17 cellular contexts compared by ENCODE assay signal in the genomic region with DNA sequence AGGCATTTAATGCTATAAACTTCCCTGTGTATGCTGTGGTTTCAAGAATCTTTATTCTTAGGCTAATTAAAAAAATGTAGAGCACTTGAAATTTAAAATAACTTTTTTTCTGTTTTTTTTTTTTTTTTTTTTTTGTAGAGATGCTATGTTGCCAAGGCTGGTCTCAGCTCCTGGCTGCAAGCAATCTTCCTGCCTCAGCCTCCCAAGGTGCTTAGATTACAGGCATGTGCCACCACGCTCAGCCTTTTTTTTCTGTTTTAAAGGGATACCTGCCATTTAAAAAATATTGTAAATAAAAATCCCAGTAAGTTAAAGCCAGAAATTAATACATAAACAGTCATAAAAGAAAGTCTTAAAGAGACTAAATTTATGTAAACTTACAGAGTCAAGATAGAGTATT.
"Had no signal": no experiment of that assay in that cellular context is flagged by ENCODE, and none has a peak within 500 bp of the region (broad histone marks: within the 10 kb centered on the region; RNA-seq: fewer than 3 reads in every experiment).

No MANE protein-coding gene starts in this region.

- H3K27ac Mint-ChIP-seq: naive B cell had no signal

- DNase-seq: activated naive CD4-positive, alpha-beta T cell treated with Interleukin-2 at 50 U/mL for 16 hours; amygdala; body of pancreas; caudate nucleus; colonic mucosa; islet precursor cell; naive B cell; nucleus accumbens; posterior cingulate gyrus; small intestine; stimulated activated naive CD8-positive, alpha-beta T cell treated with anti-CD3 and anti-CD28 coated beads, Interleukin-15, Interleukin-2, amounts not matched to agents 100 U/mL and 50 U/mL, for 24 hours; T-helper 9 cell; upper lobe of right lung had no signal

- ATAC-seq: activated CD4-positive, CD25-positive, alpha-beta regulatory T cell treated with anti-CD3 and anti-CD28 coated beads, Interleukin-2, amount 50 U/mL, for 24 hours; body of pancreas; stimulated activated naive CD8-positive, alpha-beta T cell treated with anti-CD3 and anti-CD28 coated beads, Interleukin-15, Interleukin-2, amounts not matched to agents 100 U/mL and 50 U/mL, for 24 hours; upper lobe of right lung had no signal

- H3K27me3 Mint-ChIP-seq: naive B cell had no signal

- H3K9me3 ChIP-seq: body of pancreas, colonic mucosa, esophagus muscularis mucosa, right atrium auricular region, upper lobe of right lung had no signal

- H3K36me3 ChIP-seq: colonic mucosa had no signal

- H3K4me1 ChIP-seq: body of pancreas, colonic mucosa, esophagus muscularis mucosa, right atrium auricular region had no signal

- H3K27ac ChIP-seq: body of pancreas, colonic mucosa, esophagus muscularis mucosa, right atrium auricular region, upper lobe of right lung had no signal

- H3K27me3 ChIP-seq: body of pancreas, colonic mucosa, esophagus muscularis mucosa, hepatocyte, right atrium auricular region, upper lobe of right lung had no signal

- H3K4me3 ChIP-seq: body of pancreas, colonic mucosa, esophagus muscularis mucosa, hepatocyte, right atrium auricular region, upper lobe of right lung had no signal

- H3K4me3 Mint-ChIP-seq: naive B cell had no signal
